ENCODE assay signal across 17 cellular contexts in genomic region chr6:111770263-111771083, GRCh38.
A peak's percentile ranks its signal among the peaks of the same experiment; 100 is the strongest.
DNase-seq lines count a peak whose midpoint lies in the region; ATAC-seq and TF ChIP-seq lines count a peak whose summit lies in the region.
"Had no signal": no experiment of that assay in that cellular context is flagged by ENCODE, and none has a peak within 500 bp of the region (broad histone marks: within the 10 kb centered on the region; RNA-seq: fewer than 3 reads in every experiment).

No MANE protein-coding gene starts in this region.

- no peaks in the 10 kb centered on the region for H3K36me3 ChIP-seq in ascending aorta
- H3K36me3 ChIP-seq: brain microvascular endothelial cell, HAP-1 had no signal

- peaks cover 88% of the 10 kb centered on the region for H3K4me1 Mint-ChIP-seq in activated naive CD4-positive, alpha-beta T cell treated with anti-CD3 and anti-CD28 coated beads for 36 hours (ENCODE audit: low read depth)
- H3K4me1 Mint-ChIP-seq in activated naive CD4-positive, alpha-beta T cell treated with anti-CD3 and anti-CD28 coated beads, Interleukin-2, amount 10 ng/mL, durations not matched to agents 7 days and 5 days = peaks cover 85% of the 10 kb centered on the region
- peaks cover 73% of the 10 kb centered on the region for H3K4me1 Mint-ChIP-seq in T-helper 17 cell
- peaks cover 92 to 97% of the 10 kb centered on the region in 2 donors for H3K4me1 Mint-ChIP-seq in immature natural killer cell
- H3K4me1 Mint-ChIP-seq in stimulated activated naive CD8-positive, alpha-beta T cell treated with anti-CD3 and anti-CD28 coated beads, Interleukin-15, Interleukin-2, amounts not matched to agents 100 ng/mL and 50 ng/mL, for 24 hours (ENCODE audit: low read depth) = peaks cover 91% of the 10 kb centered on the region

- H3K27me3 Mint-ChIP-seq in activated naive CD4-positive, alpha-beta T cell treated with anti-CD3 and anti-CD28 coated beads for 36 hours (ENCODE audit: low read depth) = no peaks in the 10 kb centered on the region
- no peaks in the 10 kb centered on the region for H3K27me3 Mint-ChIP-seq in activated naive CD4-positive, alpha-beta T cell treated with anti-CD3 and anti-CD28 coated beads, Interleukin-2, amount 10 ng/mL, durations not matched to agents 7 days and 5 days
- H3K27me3 Mint-ChIP-seq in T-helper 17 cell (no peaks in the 10 kb centered on the region), immature natural killer cell (ENCODE audit: low read depth in 3 of 3) (peaks cover 9 to 15% (median 11%) of the 10 kb centered on the region in 3 donors)
- no peaks in the 10 kb centered on the region for H3K27me3 Mint-ChIP-seq in stimulated activated naive CD8-positive, alpha-beta T cell treated with anti-CD3 and anti-CD28 coated beads, Interleukin-15, Interleukin-2, amounts not matched to agents 100 ng/mL and 50 ng/mL, for 24 hours
- H3K27me3 Mint-ChIP-seq: activated B cell treated with CpG ODN at 0.5 μM for 24 hours had no signal

- no peaks in the 10 kb centered on the region for H3K4me1 ChIP-seq in ascending aorta
- H3K4me1 ChIP-seq: HAP-1 had no signal

- TF ChIP-seq CTCF in ascending aorta (IDR thresholded peaks at IDR 0.05) = no peak

- H3K27me3 ChIP-seq in ascending aorta = no peaks in the 10 kb centered on the region
- H3K27me3 ChIP-seq: brain microvascular endothelial cell, heart left ventricle had no signal

- intact Hi-C loops in activated naive CD4-positive, alpha-beta T cell treated with anti-CD3 and anti-CD28 coated beads for 36 hours (cut with micrococcal nuclease) = no loop called here
- intact Hi-C loops in ascending aorta (cut with DNase I) = no loop called here

- H3K27ac ChIP-seq in ascending aorta = no peak overlapping the region
- H3K27ac ChIP-seq: brain microvascular endothelial cell, parathyroid adenoma had no signal

- H3K36me3 Mint-ChIP-seq in activated naive CD4-positive, alpha-beta T cell treated with anti-CD3 and anti-CD28 coated beads for 36 hours (ENCODE audit: low read depth) = peaks cover 34% of the 10 kb centered on the region
- H3K36me3 Mint-ChIP-seq in activated naive CD4-positive, alpha-beta T cell treated with anti-CD3 and anti-CD28 coated beads, Interleukin-2, amount 10 ng/mL, durations not matched to agents 7 days and 5 days = peaks cover 52% of the 10 kb centered on the region
- H3K36me3 Mint-ChIP-seq in T-helper 17 cell (ENCODE audit: low read depth) (peaks cover 5% of the 10 kb centered on the region), immature natural killer cell (peaks cover 6 to 14% (median 11%) of the 10 kb centered on the region in 3 donors)
- peaks cover 71% of the 10 kb centered on the region for H3K36me3 Mint-ChIP-seq in stimulated activated naive CD8-positive, alpha-beta T cell treated with anti-CD3 and anti-CD28 coated beads, Interleukin-15, Interleukin-2, amounts not matched to agents 100 ng/mL and 50 ng/mL, for 24 hours (ENCODE audit: low read depth)

- CTCF ChIA-PET in activated naive CD4-positive, alpha-beta T cell treated with anti-CD3 and anti-CD28 coated beads for 36 hours (lab: Charles Lee) = interaction anchor here (0.7 to 1.4 kb wide), 4 partner anchors 14 to 268 kb away, joined by 3 to 5 read pairs (median 4); no protein-coding TSS in a partner anchor
- CTCF ChIA-PET in activated naive CD4-positive, alpha-beta T cell treated with anti-CD3 and anti-CD28 coated beads, Interleukin-2, amount 10 ng/mL, durations not matched to agents 7 days and 5 days (lab: Charles Lee) = interaction anchor here (1.0 to 1.4 kb wide), 4 partner anchors 14 to 271 kb away, joined by 3 to 4 read pairs (median 3); no protein-coding TSS in a partner anchor

- H3K4me3 ChIP-seq in ascending aorta = no peak overlapping the region
- H3K4me3 ChIP-seq: HAP-1, heart left ventricle, smooth muscle cell had no signal

- H3K9me3 ChIP-seq in T-helper 17 cell (ENCODE audit: control insufficient read depth, low read length, poor library complexity, severe bottlenecking) (no peaks in the 10 kb centered on the region), ascending aorta (no peaks in the 10 kb centered on the region)
- H3K9me3 ChIP-seq: HAP-1, heart left ventricle had no signal

- peaks cover 5% of the 10 kb centered on the region for H3K9me3 Mint-ChIP-seq in activated naive CD4-positive, alpha-beta T cell treated with anti-CD3 and anti-CD28 coated beads for 36 hours
- peaks cover 4% of the 10 kb centered on the region for H3K9me3 Mint-ChIP-seq in activated naive CD4-positive, alpha-beta T cell treated with anti-CD3 and anti-CD28 coated beads, Interleukin-2, amount 10 ng/mL, durations not matched to agents 7 days and 5 days
- H3K9me3 Mint-ChIP-seq in immature natural killer cell = no peaks in the 10 kb centered on the region
- H3K9me3 Mint-ChIP-seq in stimulated activated naive CD8-positive, alpha-beta T cell treated with anti-CD3 and anti-CD28 coated beads, Interleukin-15, Interleukin-2, amounts not matched to agents 100 ng/mL and 50 ng/mL, for 24 hours = no peaks in the 10 kb centered on the region
- H3K9me3 Mint-ChIP-seq: activated B cell treated with CpG ODN at 0.5 μM for 24 hours had no signal

- ATAC-seq in T-helper 17 cell = no peak
- ATAC-seq: Panc1 had no signal

- H3K4me3 Mint-ChIP-seq in activated naive CD4-positive, alpha-beta T cell treated with anti-CD3 and anti-CD28 coated beads for 36 hours = no peak overlapping the region
- no peak overlapping the region for H3K4me3 Mint-ChIP-seq in activated naive CD4-positive, alpha-beta T cell treated with anti-CD3 and anti-CD28 coated beads, Interleukin-2, amount 10 ng/mL, durations not matched to agents 7 days and 5 days
- H3K4me3 Mint-ChIP-seq in T-helper 17 cell = no peak overlapping the region
- peak overlapping the region; percentile 44 to 90 (median 60) for H3K4me3 Mint-ChIP-seq in immature natural killer cell
- peak overlapping the region; percentile 51 for H3K4me3 Mint-ChIP-seq in stimulated activated naive CD8-positive, alpha-beta T cell treated with anti-CD3 and anti-CD28 coated beads, Interleukin-15, Interleukin-2, amounts not matched to agents 100 ng/mL and 50 ng/mL, for 24 hours
- H3K4me3 Mint-ChIP-seq: activated B cell treated with CpG ODN at 0.5 μM for 24 hours had no signal

- H3K27ac Mint-ChIP-seq in activated naive CD4-positive, alpha-beta T cell treated with anti-CD3 and anti-CD28 coated beads for 36 hours = peak overlapping the region; percentile 97
- no peak overlapping the region for H3K27ac Mint-ChIP-seq in activated naive CD4-positive, alpha-beta T cell treated with anti-CD3 and anti-CD28 coated beads, Interleukin-2, amount 10 ng/mL, durations not matched to agents 7 days and 5 days
- peak overlapping the region; percentile 100 for H3K27ac Mint-ChIP-seq in T-helper 17 cell
- H3K27ac Mint-ChIP-seq in immature natural killer cell = peak overlapping the region; percentile 100
- H3K27ac Mint-ChIP-seq in stimulated activated naive CD8-positive, alpha-beta T cell treated with anti-CD3 and anti-CD28 coated beads, Interleukin-15, Interleukin-2, amounts not matched to agents 100 ng/mL and 50 ng/mL, for 24 hours = peak overlapping the region; percentile 100

- no peak for DNase-seq in activated naive CD4-positive, alpha-beta T cell treated with anti-CD3 and anti-CD28 coated beads for 36 hours
- no peak for DNase-seq in activated naive CD4-positive, alpha-beta T cell treated with anti-CD3 and anti-CD28 coated beads, Interleukin-2, amount 10 ng/mL, durations not matched to agents 7 days and 5 days
- DNase-seq in T-helper 17 cell (no peak), immature natural killer cell (peak; percentile 64 to 71 (median 66)), putamen (ENCODE audit: low spot score) (no peak), SK-N-DZ (ENCODE audit: low spot score) (no peak), ascending aorta (ENCODE audit: low spot score in 2 of 2) (no peak)
- DNase-seq: activated B cell treated with CpG ODN at 0.5 μM for 24 hours, brain microvascular endothelial cell, heart left ventricle, NCI-H2081, NCI-H82 had no signal

Comparison
In these comparisons a context has a peak if more than half of its experiments do, and no peak if none do; other contexts are left out.
1. DNase-seq: peak in immature natural killer cell (3 of 3); none in activated naive CD4-positive, alpha-beta T cell treated with anti-CD3 and anti-CD28 coated beads for 36 hours (single experiment), activated naive CD4-positive, alpha-beta T cell treated with anti-CD3 and anti-CD28 coated beads, Interleukin-2, amount 10 ng/mL, durations not matched to agents 7 days and 5 days (single experiment), T-helper 17 cell (0 of 3), putamen (single experiment), SK-N-DZ (single experiment) and ascending aorta (0 of 2).
2. H3K4me3 Mint-ChIP-seq: peak in immature natural killer cell (5 of 5) and stimulated activated naive CD8-positive, alpha-beta T cell treated with anti-CD3 and anti-CD28 coated beads, Interleukin-15, Interleukin-2, amounts not matched to agents 100 ng/mL and 50 ng/mL, for 24 hours (single experiment); none in activated naive CD4-positive, alpha-beta T cell treated with anti-CD3 and anti-CD28 coated beads for 36 hours (single experiment), activated naive CD4-positive, alpha-beta T cell treated with anti-CD3 and anti-CD28 coated beads, Interleukin-2, amount 10 ng/mL, durations not matched to agents 7 days and 5 days (single experiment) and T-helper 17 cell (single experiment).